16 cellular contexts compared by ENCODE assay signal in the genomic region with DNA sequence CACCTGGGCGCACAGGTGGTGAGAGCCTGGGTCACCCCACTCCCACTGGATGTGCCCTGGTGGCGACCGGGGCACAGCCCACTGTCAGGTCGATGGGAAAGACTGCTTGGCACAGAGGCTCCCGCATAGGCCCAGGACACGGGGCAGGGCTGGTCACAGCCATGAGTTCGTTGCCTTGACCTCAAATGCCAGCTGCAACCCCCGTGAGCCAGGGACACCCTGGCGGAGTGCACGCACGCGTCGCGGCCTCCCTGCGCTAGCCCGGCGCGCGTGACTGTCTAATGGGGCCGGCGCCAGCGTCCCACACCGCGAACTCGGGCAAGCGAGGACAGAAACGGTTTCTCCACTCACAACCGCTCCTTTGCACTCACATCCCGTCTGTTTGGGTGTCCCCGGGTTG.
A peak's percentile ranks its signal among the peaks of the same experiment; 100 is the strongest.
DNase-seq lines count a peak whose midpoint lies in the region; ATAC-seq and TF ChIP-seq lines count a peak whose summit lies in the region.
"Had no signal": no experiment of that assay in that cellular context is flagged by ENCODE, and none has a peak within 500 bp of the region (broad histone marks: within the 10 kb centered on the region; RNA-seq: fewer than 3 reads in every experiment).

No MANE protein-coding gene starts in this region.

- TF ChIP-seq POLR2A in NB4 (IDR thresholded peaks at IDR 0.05; ENCODE audit: extremely low read depth, insufficient read length): no peak

- TF ChIP-seq CTCF in NB4 (IDR thresholded peaks at IDR 0.05; ENCODE audit: low read depth, low read length) (no peak), glutamatergic neuron (IDR thresholded peaks at IDR 0.05; ENCODE audit: partially characterized antibody, unreplicated experiment) (no peak)

- CTCF ChIA-PET in activated CD8-positive, alpha-beta memory T cell treated with anti-CD3 and anti-CD28 coated beads, Interleukin-2, amount 10 ng/mL, durations not matched to agents 7 days and 5 days (lab: Charles Lee): no interaction called here

- peak overlapping the region; percentile 53; the same call in 1 of the 2 replicates for H3K4me3 ChIP-seq in GM08714 (ENCODE audit: low read length)
- H3K4me3 ChIP-seq in NB4 (ENCODE audit: low read depth, low read length): peak overlapping the region; percentile 56
- H3K4me3 ChIP-seq: A549 had no signal

- no peaks in the 10 kb centered on the region for H3K9me3 Mint-ChIP-seq in activated CD8-positive, alpha-beta memory T cell treated with anti-CD3 and anti-CD28 coated beads, Interleukin-2, amount 10 ng/mL, durations not matched to agents 7 days and 5 days (ENCODE audit: low read depth)
- H3K9me3 Mint-ChIP-seq in stimulated activated memory B cell treated with anti-CD40 and anti-IgM and Interleukin-4, amounts not matched to agents 10 μg/mL and 1 μg/mL and 100 μg/mL, for 72 hours: peaks cover 3% of the 10 kb centered on the region
- peaks cover 6% of the 10 kb centered on the region for H3K9me3 Mint-ChIP-seq in glutamatergic neuron (ENCODE audit: unreplicated experiment)
- H3K9me3 Mint-ChIP-seq: CD8-positive, alpha-beta T cell had no signal

- peaks cover 2% of the 10 kb centered on the region for H3K36me3 Mint-ChIP-seq in activated CD8-positive, alpha-beta memory T cell treated with anti-CD3 and anti-CD28 coated beads, Interleukin-2, amount 10 ng/mL, durations not matched to agents 7 days and 5 days
- no peaks in the 10 kb centered on the region for H3K36me3 Mint-ChIP-seq in stimulated activated memory B cell treated with anti-CD40 and anti-IgM and Interleukin-4, amounts not matched to agents 10 μg/mL and 1 μg/mL and 100 μg/mL, for 72 hours
- peaks cover 6% of the 10 kb centered on the region for H3K36me3 Mint-ChIP-seq in glutamatergic neuron (ENCODE audit: unreplicated experiment)
- H3K36me3 Mint-ChIP-seq: CD8-positive, alpha-beta T cell had no signal

- DNase-seq in activated CD8-positive, alpha-beta memory T cell treated with anti-CD3 and anti-CD28 coated beads, Interleukin-2, amount 50 U/mL, for 48 hours: peak; percentile 33
- DNase-seq in activated CD8-positive, alpha-beta memory T cell treated with anti-CD3 and anti-CD28 coated beads, Interleukin-2, amount 10 ng/mL, durations not matched to agents 7 days and 5 days: no peak
- no peak for DNase-seq in NB4 (ENCODE audit: low read depth)
- DNase-seq in glutamatergic neuron: no peak
- no peak for DNase-seq in GM03348 (ENCODE audit: low spot score)
- DNase-seq: AML-193, Calu3, DMS79 treated with DMSO at 0.1 percent for 48 hours, GF-D8, HCEC 1CT, IMR-90 had no signal

- peaks cover 8% of the 10 kb centered on the region for H3K27me3 Mint-ChIP-seq in activated CD8-positive, alpha-beta memory T cell treated with anti-CD3 and anti-CD28 coated beads, Interleukin-2, amount 10 ng/mL, durations not matched to agents 7 days and 5 days
- peaks cover 8% of the 10 kb centered on the region for H3K27me3 Mint-ChIP-seq in stimulated activated memory B cell treated with anti-CD40 and anti-IgM and Interleukin-4, amounts not matched to agents 10 μg/mL and 1 μg/mL and 100 μg/mL, for 72 hours
- no peaks in the 10 kb centered on the region for H3K27me3 Mint-ChIP-seq in glutamatergic neuron (ENCODE audit: unreplicated experiment)

- no peak overlapping the region for H3K27ac Mint-ChIP-seq in activated CD8-positive, alpha-beta memory T cell treated with anti-CD3 and anti-CD28 coated beads, Interleukin-2, amount 10 ng/mL, durations not matched to agents 7 days and 5 days
- no peak overlapping the region for H3K27ac Mint-ChIP-seq in stimulated activated memory B cell treated with anti-CD40 and anti-IgM and Interleukin-4, amounts not matched to agents 10 μg/mL and 1 μg/mL and 100 μg/mL, for 72 hours
- H3K27ac Mint-ChIP-seq in glutamatergic neuron (ENCODE audit: unreplicated experiment): no peak overlapping the region
- H3K27ac Mint-ChIP-seq: CD8-positive, alpha-beta T cell had no signal

- no peak overlapping the region for H3K4me3 Mint-ChIP-seq in activated CD8-positive, alpha-beta memory T cell treated with anti-CD3 and anti-CD28 coated beads, Interleukin-2, amount 10 ng/mL, durations not matched to agents 7 days and 5 days
- H3K4me3 Mint-ChIP-seq in stimulated activated memory B cell treated with anti-CD40 and anti-IgM and Interleukin-4, amounts not matched to agents 10 μg/mL and 1 μg/mL and 100 μg/mL, for 72 hours: no peak overlapping the region
- H3K4me3 Mint-ChIP-seq in glutamatergic neuron (ENCODE audit: unreplicated experiment): no peak overlapping the region

- peaks cover 3% of the 10 kb centered on the region for H3K4me1 Mint-ChIP-seq in activated CD8-positive, alpha-beta memory T cell treated with anti-CD3 and anti-CD28 coated beads, Interleukin-2, amount 10 ng/mL, durations not matched to agents 7 days and 5 days
- H3K4me1 Mint-ChIP-seq in stimulated activated memory B cell treated with anti-CD40 and anti-IgM and Interleukin-4, amounts not matched to agents 10 μg/mL and 1 μg/mL and 100 μg/mL, for 72 hours: no peaks in the 10 kb centered on the region
- no peaks in the 10 kb centered on the region for H3K4me1 Mint-ChIP-seq in glutamatergic neuron (ENCODE audit: low read depth, unreplicated experiment)

- no peak for ATAC-seq in activated CD8-positive, alpha-beta memory T cell treated with anti-CD3 and anti-CD28 coated beads, Interleukin-2, amount 10 ng/mL, durations not matched to agents 7 days and 5 days
- ATAC-seq in stimulated activated memory B cell treated with anti-CD40 and anti-IgM and Interleukin-4, amounts not matched to agents 10 μg/mL and 1 μg/mL and 100 μg/mL, for 72 hours: peak; percentile 28
- no peak for ATAC-seq in GM18519 (IDR thresholded peaks at IDR 0.05; ENCODE audit: low FRiP score, unreplicated experiment)
- ATAC-seq: A549 had no signal
